ENCODE assay signal across 20 cellular contexts in the genomic region with DNA sequence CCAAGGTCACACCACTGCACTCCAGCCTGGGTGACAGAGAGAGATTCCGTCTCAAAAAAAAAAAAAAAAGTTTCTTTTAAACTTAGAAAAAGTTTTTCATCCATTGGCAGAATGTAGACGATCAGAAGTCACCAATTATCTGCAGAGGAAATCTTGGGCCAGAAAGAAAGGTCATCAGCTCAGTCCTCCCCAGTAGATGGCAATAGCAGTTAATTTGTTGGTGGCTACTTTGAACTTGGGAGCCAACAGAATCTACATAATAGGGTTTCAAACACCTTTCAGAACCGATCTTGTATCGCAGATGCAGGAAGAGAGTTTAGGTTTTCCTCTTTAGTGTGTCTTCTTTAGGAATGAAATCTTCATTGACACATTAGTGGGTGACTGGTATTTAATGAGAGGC. TPM values are rescaled to one million over a fixed set of nuclear protein-coding genes. Genes with fewer than 3 reads are reported as not detected.
DNase-seq lines count a peak whose midpoint lies in the region; ATAC-seq, FAIRE-seq and TF ChIP-seq lines count a peak whose summit lies in the region.
"Had no signal": no experiment of that assay in that cellular context is flagged by ENCODE, and none has a peak within 500 bp of the region (broad histone marks: within the 10 kb centered on the region; RNA-seq: fewer than 3 reads in every experiment).

No MANE protein-coding gene starts in this region.

- no peaks in the 10 kb centered on the region for H3K9me2 ChIP-seq in Loucy (replicated peaks; ENCODE audit: low read depth, low read length)

- no peaks in the 10 kb centered on the region for H4K20me1 ChIP-seq in Loucy (ENCODE audit: insufficient read depth, low read length, poor library complexity, severe bottlenecking)

- H3F3A ChIP-seq in Loucy (ENCODE audit: low read depth): no peaks in the 10 kb centered on the region

- H3K36me3 ChIP-seq in Loucy (ENCODE audit: insufficient read depth, low read length) (no peaks in the 10 kb centered on the region), WERI-Rb-1 (no peaks in the 10 kb centered on the region), H7 (replicated peaks; ENCODE audit: control insufficient read depth, insufficient read depth, low read length) (no peaks in the 10 kb centered on the region; the same call in 1 of the 2 replicates)
- H3K36me3 ChIP-seq: BE2C, lower lobe of right lung had no signal

- H3K9me3 ChIP-seq in Loucy (ENCODE audit: insufficient read depth, low read depth, low read length) (no peaks in the 10 kb centered on the region), WERI-Rb-1 (ENCODE audit: severe bottlenecking) (no peaks in the 10 kb centered on the region)
- H3K9me3 ChIP-seq: BE2C, lower lobe of right lung had no signal

- H3K27me3 ChIP-seq in Loucy (ENCODE audit: insufficient read depth, low read length, poor library complexity, severe bottlenecking) (no peaks in the 10 kb centered on the region), WERI-Rb-1 (ENCODE audit: insufficient read depth, low read depth, severe bottlenecking) (no peaks in the 10 kb centered on the region), H7 (ENCODE audit: control insufficient read depth, insufficient read depth, low read length) (no peaks in the 10 kb centered on the region)
- H3K27me3 ChIP-seq: BE2C had no signal

- H3K79me2 ChIP-seq in Loucy (ENCODE audit: insufficient read depth, low read length): no peaks in the 10 kb centered on the region

- no peak for DNase-seq in D721Med (ENCODE audit: insufficient read length, low spot score)
- DNase-seq in WERI-Rb-1: no peak
- no peak for DNase-seq in left lobe of liver (ENCODE audit: low spot score)
- DNase-seq in stimulated activated CD4-positive, alpha-beta T cell treated with anti-CD3 and anti-CD28 coated beads, Interleukin-4, amount 100 ng/mL, for 24 hours: no peak
- no peak for DNase-seq in H7
- no peak for DNase-seq in GM13976 (ENCODE audit: low spot score)
- DNase-seq: activated CD4-positive, alpha-beta T cell treated with anti-CD3 and anti-CD28 coated beads, Interleukin-2, amount 50 U/mL, for 1 hour; activated naive CD8-positive, alpha-beta T cell treated with anti-CD3 and anti-CD28 coated beads, Interleukin-2, amount 10 ng/mL, durations not matched to agents 7 days and 5 days; activated T-cell treated with anti-CD3 and anti-CD28 coated beads, Interleukin-2, amount 50 U/mL, for 24 hours; BE2C; effector CD8-positive, alpha-beta T cell; lower lobe of right lung; SIG-M5; T-helper 9 cell had no signal

- in situ Hi-C loops in GM13976 (cut with MboI; ENCODE audit: low sequenced_read_pairs, unreplicated experiment): no loop called here

- TF ChIP-seq CTCF in D721Med (IDR thresholded peaks at IDR 0.05; ENCODE audit: insufficient read depth, missing control alignments) (peak; percentile 31), Loucy (conservative IDR thresholded peaks at IDR 0.05; ENCODE audit: low read length) (0 out of 2 replicates have a peak, but pooled peaks have one; percentile 27), WERI-Rb-1 (IDR thresholded peaks at IDR 0.05; ENCODE audit: low read depth, low read length) (peak; percentile 34; the same call in 1 of the 2 replicates), GM13976 (IDR thresholded peaks at IDR 0.05; ENCODE audit: borderline replicate concordance, control extremely low read depth, extremely low read depth, insufficient read depth, missing control alignments) (no peak)

- H3K4me1 ChIP-seq in Loucy (ENCODE audit: insufficient read depth, low read length, poor library complexity, severe bottlenecking): no peaks in the 10 kb centered on the region
- H3K4me1 ChIP-seq: BE2C, lower lobe of right lung had no signal

- no peak overlapping the region for H3K4me3 ChIP-seq in Loucy (ENCODE audit: low read length, poor library complexity, severe bottlenecking)
- no peak overlapping the region for H3K4me3 ChIP-seq in WERI-Rb-1 (ENCODE audit: low read depth, low read length)
- H3K4me3 ChIP-seq in H7 (ENCODE audit: insufficient read depth, low read depth, low read length): no peak overlapping the region
- H3K4me3 ChIP-seq: lower lobe of right lung had no signal

- H3K27ac ChIP-seq in WERI-Rb-1: no peak overlapping the region
- H3K27ac ChIP-seq: lower lobe of right lung had no signal

- no peak overlapping the region for H2AFZ ChIP-seq in Loucy (ENCODE audit: low read length)

- FAIRE-seq in D721Med (lab: Jason Lieb, UNC): no peak
- FAIRE-seq: bronchial epithelial cell had no signal

- no peak overlapping the region for H3K4me2 ChIP-seq in Loucy (ENCODE audit: low read depth, low read length, poor library complexity, severe bottlenecking)

- ATAC-seq in left lobe of liver (peak; percentile 39), GM18520 (IDR thresholded peaks at IDR 0.05; ENCODE audit: unreplicated experiment) (no peak)
- ATAC-seq: lower lobe of right lung; natural killer cell treated with Interleukin-12 subunit alpha and Interleukin-12 subunit beta and Interleukin-15 and Interleukin-18, amount 100 ng/mL, for 72 hours had no signal

- H3K9ac ChIP-seq in Loucy (ENCODE audit: low read depth, low read length, poor library complexity, severe bottlenecking): no peak overlapping the region

RNA-seq across cellular contexts. Expression of a gene that starts 41.7 kb away (rescaled TPM):
- total RNA-seq in left lobe of liver: 459 TPM
- total RNA-seq in H7 (2014; rRNA removed; shearing (Covaris generic)): 0.21 and 0.33 TPM in 2 replicates
- total RNA-seq: activated naive CD8-positive, alpha-beta T cell treated with anti-CD3 and anti-CD28 coated beads, Interleukin-2, amount 10 ng/mL, durations not matched to agents 7 days and 5 days; bronchial epithelial cell; fibroblast of villous mesenchyme; LHCN-M2; lower lobe of right lung; natural killer cell treated with Interleukin-12 subunit alpha and Interleukin-12 subunit beta and Interleukin-15 and Interleukin-18, amount 100 ng/mL, for 72 hours had no signal

RNA-seq across cellular contexts. Expression of a gene that starts 47.2 kb away (rescaled TPM):
- 8.4 TPM for total RNA-seq in left lobe of liver
- total RNA-seq in H7 (2014; rRNA removed; shearing (Covaris generic)): 44.2 and 45.6 TPM in 2 replicates

Comparison
In these comparisons a context has a peak if more than half of its experiments do, and no peak if none do; other contexts are left out.
1. RNA of a gene that starts 41.7 kb away (total RNA-seq): 459 TPM in left lobe of liver (single experiment); 0.21 to 0.33 TPM in H7; every median in the first group is over 100 times any median in the second.